Comparison of ENCODE assay signal across 8 cellular contexts in genomic region chr12:7016958-7017571, GRCh38. TPM values are rescaled to one million over a fixed set of nuclear protein-coding genes. Genes with fewer than 3 reads are reported as not detected.
DNase-seq lines count a peak whose midpoint lies in the region; ATAC-seq and TF ChIP-seq lines count a peak whose summit lies in the region.

No MANE protein-coding gene starts in this region.

- H3K9me2 ChIP-seq in GM23338 (ENCODE audit: insufficient read depth) = no peaks in the 10 kb centered on the region
- no peaks in the 10 kb centered on the region for H3K9me2 ChIP-seq in SK-N-SH

- intact Hi-C loops in esophagus muscularis mucosa (cut with DNase I) = loop anchor here (5.0 kb wide), 1 partner anchor 45 kb away; the partner anchor contains the start of genes EMG1 and PHB2
- intact Hi-C loops in sigmoid colon (cut with DNase I) = no loop called here

- no peak overlapping the region for H2AFZ ChIP-seq in GM23338
- no peak overlapping the region for H2AFZ ChIP-seq in SK-N-SH (ENCODE audit: low read depth)

- CTCF ChIA-PET in SK-N-SH (lab: Yijun Ruan, JAX) = interaction anchor here (0.6 to 1.7 kb wide), 2 partner anchors 10 to 11 kb away, joined by 3 to 8 read pairs; no protein-coding TSS in a partner anchor

- TF ChIP-seq POLR2A in esophagus muscularis mucosa (IDR thresholded peaks at IDR 0.05; ENCODE audit: low read depth) = no peak
- no peak for TF ChIP-seq POLR2A in sigmoid colon (IDR thresholded peaks at IDR 0.05)

- H3K4me2 ChIP-seq in GM23338 = peak overlapping the region; percentile 89
- H3K4me2 ChIP-seq in SK-N-SH = peak overlapping the region; percentile 83

- H3K4me1 ChIP-seq in GM23338 (ENCODE audit: insufficient read depth) (peaks cover 21% of the 10 kb centered on the region), SK-N-SH (ENCODE audit: control insufficient read depth in 1 of 2, insufficient read depth in 2 of 2, low read depth in 1 of 2, low read length in 1 of 2) (peaks cover 0 to 8% of the 10 kb centered on the region in 2 experiments; a peak in 2 of 4 replicates), esophagus muscularis mucosa (peaks cover 24 to 36% (median 31%) of the 10 kb centered on the region in 4 donors), sigmoid colon (peaks cover 0 to 24% (median 23%) of the 10 kb centered on the region in 4 donors)

- POLR2A ChIA-PET in SK-N-SH (lab: Yijun Ruan, JAX) = interaction anchor here (1.6 kb wide), 1 partner anchor 9 kb away, joined by 4 read pairs; no protein-coding TSS in a partner anchor

- H3K79me2 ChIP-seq in GM23338 (replicated peaks; ENCODE audit: insufficient read depth) = peaks cover 42% of the 10 kb centered on the region
- H3K79me2 ChIP-seq in SK-N-SH (ENCODE audit: insufficient read depth) = no peaks in the 10 kb centered on the region

- peaks cover 3% of the 10 kb centered on the region for H3K27me3 Mint-ChIP-seq in GM23338 (ENCODE audit: insufficient read depth, low read depth, poor library complexity)

- H3K27ac ChIP-seq in GM23338 (ENCODE audit: low read depth) (no peak overlapping the region), SK-N-SH (ENCODE audit: low read depth in 2 of 2, low read length in 1 of 2) (peak overlapping the region in 1 of 2 experiments; percentile 90; a peak in 1 of 4 replicates), esophagus muscularis mucosa (replicated peaks in 1 of 4) (peak overlapping the region; percentile 88 to 97 (median 88)), sigmoid colon (peak overlapping the region; percentile 80 to 95 (median 94)), caudate nucleus (ENCODE audit: low read depth, low read length) (no peak overlapping the region)

- TF ChIP-seq CTCF in GM23338 (conservative IDR thresholded peaks at IDR 0.05; ENCODE audit: low read depth in 2 of 2) = no peak
- no peak for TF ChIP-seq CTCF in SK-N-SH (IDR thresholded peaks at IDR 0.05)
- no peak for TF ChIP-seq CTCF in esophagus muscularis mucosa (IDR thresholded peaks at IDR 0.05)
- TF ChIP-seq CTCF in sigmoid colon (IDR thresholded peaks at IDR 0.05) = no peak

- H3K4me3 ChIP-seq in GM23338 = peak overlapping the region; percentile 94
- peak overlapping the region in 1 of 2 experiments; percentile 77; a peak in 2 of 4 replicates for H3K4me3 ChIP-seq in SK-N-SH (ENCODE audit: low read depth in 2 of 2, low read length in 1 of 2)
- H3K4me3 ChIP-seq in esophagus muscularis mucosa = peak overlapping the region; percentile 77 to 89 (median 86)
- H3K4me3 ChIP-seq in sigmoid colon = peak overlapping the region in 3 of 4 donors; percentile 70 to 93 (median 78)

- H3K9ac ChIP-seq in SK-N-SH = no peak overlapping the region

- TF ChIP-seq EP300 in SK-N-SH (IDR thresholded peaks at IDR 0.05; ENCODE audit: borderline replicate concordance in 1 of 2, low read depth in 1 of 2, low read length in 1 of 2) (no peak), esophagus muscularis mucosa (IDR thresholded peaks at IDR 0.05) (no peak), sigmoid colon (IDR thresholded peaks at IDR 0.05) (no peak)

- H3K4me1 Mint-ChIP-seq in GM23338 = peaks cover 30% of the 10 kb centered on the region

- H3F3A ChIP-seq in GM23338 (replicated peaks; ENCODE audit: low read depth) = no peaks in the 10 kb centered on the region
- peaks cover 5% of the 10 kb centered on the region for H3F3A ChIP-seq in SK-N-SH (replicated peaks; ENCODE audit: insufficient read depth)

- ATAC-seq in GM23338 (no peak), HG03108 (IDR thresholded peaks at IDR 0.05; ENCODE audit: unreplicated experiment) (no peak)

- peaks cover 3% of the 10 kb centered on the region; the same call in 1 of the 3 replicates for H3K36me3 Mint-ChIP-seq in GM23338 (ENCODE audit: low read depth)

- H4K20me1 ChIP-seq in GM23338 (replicated peaks; ENCODE audit: insufficient read depth) = peaks cover 24% of the 10 kb centered on the region; the same call in 1 of the 2 replicates
- no peaks in the 10 kb centered on the region for H4K20me1 ChIP-seq in SK-N-SH (ENCODE audit: insufficient read depth)

- H3K9me3 ChIP-seq in SK-N-SH = no peaks in the 10 kb centered on the region
- H3K9me3 ChIP-seq in esophagus muscularis mucosa = no peaks in the 10 kb centered on the region
- H3K9me3 ChIP-seq in sigmoid colon = no peaks in the 10 kb centered on the region

- H3K27ac Mint-ChIP-seq in GM23338 = no peak overlapping the region

- H3K36me3 ChIP-seq in GM23338 (ENCODE audit: insufficient read depth) (0 out of 2 replicates have a peak, but pooled peaks cover 2% of the 10 kb centered on the region), SK-N-SH (replicated peaks in 1 of 2; ENCODE audit: control insufficient read depth in 1 of 2, insufficient read depth in 2 of 2, low read length in 1 of 2) (peaks cover 5 to 6% of the 10 kb centered on the region in 2 experiments), esophagus muscularis mucosa (peaks cover 0 to 24% (median 7%) of the 10 kb centered on the region in 4 donors), sigmoid colon (peaks cover 0 to 15% (median 0%) of the 10 kb centered on the region in 4 donors)

- 87% methylated on average over 6 of the region's 6 CpGs for WGBS in SK-N-SH (ENCODE audit: low lambda C conversion rate)
- 79% methylated on average over 6 of the region's 6 CpGs for WGBS in esophagus muscularis mucosa
- 21 to 56% methylated on average over 6 of the region's 6 CpGs for WGBS in sigmoid colon, 2 donors

- no peaks in the 10 kb centered on the region for H3K9me3 Mint-ChIP-seq in GM23338

- no peak for DNase-seq in GM23338 (ENCODE audit: low spot score)
- DNase-seq in SK-N-SH = no peak
- no peak for DNase-seq in esophagus muscularis mucosa (ENCODE audit: extremely low spot score)
- DNase-seq in sigmoid colon = no peak
- DNase-seq in superior temporal gyrus (ENCODE audit: extremely low spot score) = no peak
- no peak for DNase-seq in NCI-H446 (lab: John Stamatoyannopoulos, UW)
- no peak for DNase-seq in caudate nucleus (lab: John Stamatoyannopoulos, UW)

- H3K27me3 ChIP-seq in GM23338 (ENCODE audit: insufficient read depth) = no peaks in the 10 kb centered on the region
- H3K27me3 ChIP-seq in SK-N-SH (ENCODE audit: insufficient read depth) = no peaks in the 10 kb centered on the region
- H3K27me3 ChIP-seq in esophagus muscularis mucosa = no peaks in the 10 kb centered on the region
- no peaks in the 10 kb centered on the region for H3K27me3 ChIP-seq in sigmoid colon

- H3K4me3 Mint-ChIP-seq in GM23338 = peak overlapping the region; percentile 95

- no peak for TF ChIP-seq RAD21 in SK-N-SH (IDR thresholded peaks at IDR 0.05; ENCODE audit: low read length)

TF ChIP-seq in SK-N-SH, 30 proteins besides CTCF, POLR2A, EP300 and RAD21 (continues in another document):
- TF ChIP-seq FOXM1 (IDR thresholded peaks at IDR 0.05; ENCODE audit: low read depth) (no peak), TEAD4 (IDR thresholded peaks at IDR 0.05; ENCODE audit: borderline replicate concordance, insufficient read depth) (no peak), NRF1 (IDR thresholded peaks at IDR 0.05; ENCODE audit: low read depth, low read length) (no peak), SIN3A (IDR thresholded peaks at IDR 0.05; ENCODE audit: borderline replicate concordance, low read depth, low read length) (no peak), TCF12 (IDR thresholded peaks at IDR 0.05) (no peak), CHD2 (IDR thresholded peaks at IDR 0.05; ENCODE audit: low read length, partially characterized antibody) (no peak), FOSL2 (IDR thresholded peaks at IDR 0.05; ENCODE audit: borderline replicate concordance, low read depth) (no peak)
- TF ChIP-seq, protein P1, sequence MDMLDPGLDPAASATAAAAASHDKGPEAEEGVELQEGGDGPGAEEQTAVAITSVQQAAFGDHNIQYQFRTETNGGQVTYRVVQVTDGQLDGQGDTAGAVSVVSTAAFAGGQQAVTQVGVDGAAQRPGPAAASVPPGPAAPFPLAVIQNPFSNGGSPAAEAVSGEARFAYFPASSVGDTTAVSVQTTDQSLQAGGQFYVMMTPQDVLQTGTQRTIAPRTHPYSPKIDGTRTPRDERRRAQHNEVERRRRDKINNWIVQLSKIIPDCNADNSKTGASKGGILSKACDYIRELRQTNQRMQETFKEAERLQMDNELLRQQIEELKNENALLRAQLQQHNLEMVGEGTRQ (IDR thresholded peaks at IDR 0.05; ENCODE audit: borderline replicate concordance, low read depth, low read length) = no peak

RNA-seq across cellular contexts. Expression of gene LPCAT3, which starts 1.2 kb away (rescaled TPM):
- total RNA-seq in GM23338 (2014; rRNA removed; shearing (Covaris generic)) = 45.3 and 51.5 TPM in 2 replicates
- polyA plus RNA-seq in GM23338 (2016; fragmentation: Nextera tagmentation; extraction: Ambion mirVana) = 21.4 and 22.7 TPM in 2 replicates
- 23.8 and 29.2 TPM in 2 replicates for polyA plus RNA-seq in SK-N-SH (2012; rRNA removed)
- 19.4 and 22.0 TPM in 2 replicates for polyA plus RNA-seq in SK-N-SH (2012; cell fraction: cytosol; rRNA removed)
- 28.2 and 39.6 TPM in 2 replicates for polyA plus RNA-seq in SK-N-SH (2012; cell fraction: nucleus; rRNA removed)
- total RNA-seq in esophagus muscularis mucosa = 10 to 100 TPM; 21.6 to 33.3 (median 26.2) TPM
- 10 to 100 TPM; 18.6 to 27.0 (median 25.4) TPM for total RNA-seq in sigmoid colon
- 10 to 100 TPM in 2 of 3 donors, 1 to 10 TPM in 1; 7.8 to 47.9 (median 16.9) TPM for polyA plus RNA-seq in sigmoid colon

RNA-seq across cellular contexts. Expression of gene C1S, which starts 43.5 kb away (rescaled TPM):
- 5.0 and 9.7 TPM in 2 replicates for total RNA-seq in GM23338 (2014; rRNA removed; shearing (Covaris generic))
- 4.9 and 5.1 TPM in 2 replicates for polyA plus RNA-seq in GM23338 (2016; fragmentation: Nextera tagmentation; extraction: Ambion mirVana)
- polyA plus RNA-seq in SK-N-SH (2012; rRNA removed) = 14.5 and 19.3 TPM in 2 replicates
- 14.1 and 14.8 TPM in 2 replicates for polyA plus RNA-seq in SK-N-SH (2012; cell fraction: cytosol; rRNA removed)
- polyA plus RNA-seq in SK-N-SH (2012; cell fraction: nucleus; rRNA removed) = 17.6 and 29.5 TPM in 2 replicates
- total RNA-seq in esophagus muscularis mucosa = 100 to 1,000 TPM; 454 to 549 (median 512) TPM
- total RNA-seq in sigmoid colon = 100 to 1,000 TPM; 420 to 622 (median 463) TPM
- 100 to 1,000 TPM in 1 of 3 donors, 10 to 100 TPM in 2; 15.5 to 244 (median 52.9) TPM for polyA plus RNA-seq in sigmoid colon

RNA-seq across cellular contexts. Expression of gene EMG1, which starts 46.4 kb away (rescaled TPM):
- 66.7 and 71.7 TPM in 2 replicates for total RNA-seq in GM23338 (2014; rRNA removed; shearing (Covaris generic))
- polyA plus RNA-seq in GM23338 (2016; fragmentation: Nextera tagmentation; extraction: Ambion mirVana) = 157 and 160 TPM in 2 replicates
- polyA plus RNA-seq in SK-N-SH (2012; rRNA removed) = 77.4 and 82.8 TPM in 2 replicates
- 74.4 and 76.0 TPM in 2 replicates for polyA plus RNA-seq in SK-N-SH (2012; cell fraction: cytosol; rRNA removed)
- polyA plus RNA-seq in SK-N-SH (2012; cell fraction: nucleus; rRNA removed) = 73.4 and 75.5 TPM in 2 replicates
- total RNA-seq in esophagus muscularis mucosa = 10 to 100 TPM; 20.8 to 35.1 (median 26.3) TPM
- total RNA-seq in sigmoid colon = 10 to 100 TPM; 18.8 to 32.3 (median 22.7) TPM
- 10 to 100 TPM; 19.2 to 33.0 (median 21.3) TPM for polyA plus RNA-seq in sigmoid colon

RNA-seq across cellular contexts. Expression of gene PHB2, which starts 46.6 kb away (rescaled TPM):
- 378 and 416 TPM in 2 replicates for total RNA-seq in GM23338 (2014; rRNA removed; shearing (Covaris generic))
- polyA plus RNA-seq in GM23338 (2016; fragmentation: Nextera tagmentation; extraction: Ambion mirVana) (224 and 238 TPM in 2 replicates), SK-N-SH (2012; rRNA removed) (386 and 447 TPM in 2 replicates), sigmoid colon (100 to 1,000 TPM; 180 to 283 (median 184) TPM)
- polyA plus RNA-seq in SK-N-SH (2012; cell fraction: cytosol; rRNA removed) = 287 and 379 TPM in 2 replicates
- 324 and 396 TPM in 2 replicates for polyA plus RNA-seq in SK-N-SH (2012; cell fraction: nucleus; rRNA removed)
- total RNA-seq in esophagus muscularis mucosa (100 to 1,000 TPM; 194 to 265 (median 233) TPM), sigmoid colon (100 to 1,000 TPM; 211 to 327 (median 285) TPM)

Comparison
In these comparisons a context has a peak if more than half of its experiments do, and no peak if none do; other contexts are left out.
1. H3K27ac ChIP-seq: peak in esophagus muscularis mucosa (4 of 4) and sigmoid colon (4 of 4); none in GM23338 (single experiment) and caudate nucleus (single experiment).
2. RNA of gene C1S, which starts 43.5 kb away (total RNA-seq): 454 to 549 TPM in esophagus muscularis mucosa and 420 to 622 TPM in sigmoid colon; 5.0 to 9.7 TPM in GM23338; every median in the first group is over 10 times any median in the second.